In the genomic region with DNA sequence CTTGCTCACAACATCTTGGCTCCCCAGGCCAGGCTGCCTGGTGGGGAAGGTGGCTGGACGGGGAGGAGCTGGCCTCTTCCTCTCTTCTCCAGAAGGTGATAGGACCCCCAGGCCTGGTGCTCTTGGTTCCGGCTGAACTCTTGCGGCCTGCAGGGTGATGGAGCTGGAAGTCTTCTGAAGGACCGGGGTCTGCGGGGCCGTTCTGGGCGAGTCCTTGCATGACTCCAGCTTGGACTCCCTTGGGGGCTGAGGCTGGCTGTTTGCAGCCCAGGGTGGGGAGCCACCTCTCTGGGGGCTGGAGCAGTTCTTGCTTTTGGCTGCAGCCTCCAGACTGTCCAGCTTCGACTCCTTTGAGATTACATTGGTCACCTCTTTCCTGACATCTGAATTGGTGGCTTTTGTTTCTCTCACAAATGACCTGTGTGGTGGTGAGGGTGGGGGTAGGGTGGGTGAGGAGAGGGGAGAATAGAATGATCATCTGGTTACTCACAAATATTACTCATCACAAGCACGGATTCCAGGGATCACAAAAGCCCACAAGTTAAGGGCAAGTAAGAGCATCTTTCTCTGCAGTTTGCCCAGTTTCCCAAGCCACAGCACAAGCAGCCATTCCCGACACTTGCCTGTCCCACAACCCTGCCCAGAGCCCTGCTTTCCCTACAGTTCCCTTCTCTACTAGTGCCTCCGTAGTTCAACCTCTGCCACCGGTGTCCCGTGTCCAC, we compare ENCODE assay signal across 13 cellular contexts.
DNase-seq lines count a peak whose midpoint lies in the region; ATAC-seq, FAIRE-seq and TF ChIP-seq lines count a peak whose summit lies in the region.
"Had no signal": no experiment of that assay in that cellular context is flagged by ENCODE, and none has a peak within 500 bp of the region (broad histone marks: within the 10 kb centered on the region; RNA-seq: fewer than 3 reads in every experiment).

No MANE protein-coding gene starts in this region.

- DNase-seq in Daoy (ENCODE audit: low read depth) (peak; percentile 90), Panc1 (ENCODE audit: low read depth, low spot score) (no peak), epithelial cell of esophagus (ENCODE audit: low read depth) (peak; percentile 90), neuronal stem cell (ENCODE audit: low spot score) (no peak), OCI-M2 (lab: John Stamatoyannopoulos, UW; ENCODE audit: unreplicated experiment) (no peak), pancreas (no peak), GM10248 (ENCODE audit: extremely low spot score) (no peak)
- DNase-seq: effector CD8-positive, alpha-beta T cell; NCI-H1105; NCI-H524 treated with DMSO at 0.1 percent for 48 hours; SHP77 treated with DMSO at 0.1 percent for 48 hours; stomach had no signal

- H3K18ac ChIP-seq in neuronal stem cell (ENCODE audit: low read length) = peak overlapping the region; percentile 11

- no peak overlapping the region for H4K8ac ChIP-seq in neuronal stem cell (ENCODE audit: low read depth, low read length)

- no peak overlapping the region for H3K4me2 ChIP-seq in neuronal stem cell (ENCODE audit: insufficient read depth, low read length, poor library complexity, severe bottlenecking)

- no peak overlapping the region for H3K14ac ChIP-seq in neuronal stem cell (ENCODE audit: low read length)

- no peak overlapping the region for H2AK5ac ChIP-seq in neuronal stem cell (ENCODE audit: low read depth, low read length)

- H2BK15ac ChIP-seq in neuronal stem cell (ENCODE audit: low read length) = no peak overlapping the region

- no peak for FAIRE-seq in pancreas (lab: Jason Lieb, UNC)

- no CpG with 5 or more reads among the region's 13 CpGs for WGBS in neuronal stem cell (ENCODE audit: extremely low coverage in 2 of 2, insufficient read length in 2 of 2, insufficient replicate concordance in 1 of 2), 2 donors
- 78 to 84% methylated on average over 13 of the region's 13 CpGs for WGBS in pancreas, 2 donors

- H3K4me1 ChIP-seq in Panc1 (ENCODE audit: control insufficient read depth, insufficient read depth, low read length) (0 out of 2 replicates have a peak, but pooled peaks cover 2% of the 10 kb centered on the region), neuronal stem cell (ENCODE audit: control insufficient read depth in 2 of 2, insufficient read depth in 1 of 2, low read depth in 1 of 2, low read length in 2 of 2) (peaks cover 0 to 5% of the 10 kb centered on the region in 2 donors), pancreas (no peaks in the 10 kb centered on the region)
- H3K4me1 ChIP-seq: stomach had no signal

- TF ChIP-seq CTCF in Panc1 (IDR thresholded peaks at IDR 0.05) (no peak), epithelial cell of esophagus (IDR thresholded peaks at IDR 0.05; ENCODE audit: insufficient read depth, low read depth, low read length, missing control alignments) (no peak), pancreas (IDR thresholded peaks at IDR 0.05) (no peak), GM10248 (IDR thresholded peaks at IDR 0.05; ENCODE audit: control extremely low read depth, extremely low read depth, low read depth, missing control alignments) (no peak)

- in situ Hi-C loops in Panc1 (cut with HindIII; ENCODE audit: low pct_unique_long_range_greater_than_20kb, low sequenced_read_pairs) = no loop called here

- no peak overlapping the region for H3K27ac ChIP-seq in Panc1 (ENCODE audit: low read length)
- H3K27ac ChIP-seq in neuronal stem cell (replicated peaks; ENCODE audit: low read length) = no peak overlapping the region
- no peak overlapping the region for H3K27ac ChIP-seq in pancreas
- H3K27ac ChIP-seq: stomach had no signal

- H3K23ac ChIP-seq in neuronal stem cell (ENCODE audit: low read depth, low read length, poor library complexity) = no peak overlapping the region

- H2BK12ac ChIP-seq in neuronal stem cell (ENCODE audit: low read length) = no peak overlapping the region

- H2BK120ac ChIP-seq in neuronal stem cell (ENCODE audit: low read depth, low read length) = no peak overlapping the region

- no peak overlapping the region for H3K4ac ChIP-seq in neuronal stem cell (ENCODE audit: low read length)

- H2AFZ ChIP-seq in neuronal stem cell (ENCODE audit: low read length) = no peak overlapping the region

- no peaks in the 10 kb centered on the region for H3K27me3 ChIP-seq in Panc1 (ENCODE audit: control insufficient read depth, insufficient read depth, low read length)
- H3K27me3 ChIP-seq in neuronal stem cell (ENCODE audit: control insufficient read depth in 3 of 3, insufficient read depth in 3 of 3, low read depth in 1 of 3, low read length in 3 of 3) = no peaks in the 10 kb centered on the region
- no peaks in the 10 kb centered on the region for H3K27me3 ChIP-seq in pancreas
- H3K27me3 ChIP-seq: stomach had no signal

- intact Hi-C loops in Panc1 (cut with micrococcal nuclease; ENCODE audit: unreplicated experiment) (no loop called here), pancreas (cut with DNase I) (no loop called here)

- no peaks in the 10 kb centered on the region for H3K79me1 ChIP-seq in neuronal stem cell (ENCODE audit: low read depth, low read length)

- POLR2A ChIA-PET in Panc1 (lab: Charles Lee) = no interaction called here
- POLR2A ChIA-PET in GM10248 (lab: Yijun Ruan, JAX) = no interaction called here

- no peak overlapping the region for H3K4me3 ChIP-seq in Panc1 (ENCODE audit: low read depth in 2 of 2, low read length in 2 of 2)
- no peak overlapping the region for H3K4me3 ChIP-seq in epithelial cell of esophagus (ENCODE audit: low read length)
- no peak overlapping the region for H3K4me3 ChIP-seq in neuronal stem cell (ENCODE audit: low read length in 2 of 2)
- no peak overlapping the region for H3K4me3 ChIP-seq in pancreas
- H3K4me3 ChIP-seq: stomach had no signal

- CTCF ChIA-PET in Panc1 (lab: Charles Lee) = interaction anchor here (1.2 to 1.3 kb wide), 2 partner anchors 10 kb away, joined by 4 to 5 read pairs; no protein-coding TSS in a partner anchor
- CTCF ChIA-PET in GM10248 (lab: Yijun Ruan, JAX) = interaction anchor here (0.9 to 2.8 kb wide), 3 partner anchors 11 to 92 kb away, joined by 3 to 17 read pairs (median 4); no protein-coding TSS in a partner anchor

- no peak overlapping the region for H4K91ac ChIP-seq in neuronal stem cell (ENCODE audit: low read depth, low read length, poor library complexity)

- ATAC-seq in Panc1 = peak; percentile 20; the same call in 1 of the 2 replicates
- ATAC-seq in pancreas = no peak
- no peak for ATAC-seq in GM18519 (IDR thresholded peaks at IDR 0.05; ENCODE audit: low FRiP score, unreplicated experiment)

- no TSS peak for BruUV-seq in Panc1 (replicated peaks; lab: Mats Ljungman, UMichigan)

- no peak overlapping the region for H3K9ac ChIP-seq in neuronal stem cell (ENCODE audit: low read depth, low read length, poor library complexity)

- no peak overlapping the region for H2BK5ac ChIP-seq in neuronal stem cell (ENCODE audit: low read length)

- H3K9me3 ChIP-seq in Panc1 (ENCODE audit: control insufficient read depth, insufficient read depth, low read depth, low read length) (no peaks in the 10 kb centered on the region), neuronal stem cell (replicated peaks in 1 of 2; ENCODE audit: control insufficient read depth in 2 of 2, insufficient read depth in 1 of 2, low read depth in 1 of 2, low read length in 2 of 2) (peaks cover 0 to 6% of the 10 kb centered on the region in 2 donors), pancreas (no peaks in the 10 kb centered on the region)
- H3K9me3 ChIP-seq: stomach had no signal

- H3K36me3 ChIP-seq in Panc1 (ENCODE audit: control insufficient read depth, insufficient read depth, low read length) (no peaks in the 10 kb centered on the region), neuronal stem cell (replicated peaks in 1 of 2; ENCODE audit: control insufficient read depth in 2 of 2, insufficient read depth in 2 of 2, low read length in 2 of 2) (peaks cover 23 to 30% of the 10 kb centered on the region in 2 donors), pancreas (no peaks in the 10 kb centered on the region)
- H3K36me3 ChIP-seq: stomach had no signal

Comparison
In these comparisons a context has a peak if more than half of its experiments do, and no peak if none do; other contexts are left out.
1. DNase-seq: peak in Daoy (single experiment) and epithelial cell of esophagus (single experiment); none in Panc1 (single experiment), neuronal stem cell (single experiment), OCI-M2 (single experiment), pancreas (0 of 6) and GM10248 (single experiment).